ENCODE assay signal across 11 cellular contexts in genomic region chr13:41995946-41996345, GRCh38. TPM values are rescaled to one million over a fixed set of nuclear protein-coding genes. Genes with fewer than 3 reads are reported as not detected.
DNase-seq lines count a peak whose midpoint lies in the region; ATAC-seq and TF ChIP-seq lines count a peak whose summit lies in the region.
"Had no signal": no experiment of that assay in that cellular context is flagged by ENCODE, and none has a peak within 500 bp of the region (broad histone marks: within the 10 kb centered on the region; RNA-seq: fewer than 3 reads in every experiment).

No MANE protein-coding gene starts in this region.

- no peaks in the 10 kb centered on the region for H3K36me3 ChIP-seq in HAP-1 (replicated peaks)
- H3K36me3 ChIP-seq: MG63, SJCRH30 had no signal

- in situ Hi-C loops in HAP-1 (cut with MboI; ENCODE audit: low sequenced_read_pairs), result no loop called here

- ATAC-seq in left ventricle myocardium superior (peak; percentile 70), Right ventricle myocardium inferior (no peak)
- ATAC-seq in stimulated activated naive CD8-positive, alpha-beta T cell treated with anti-CD3 and anti-CD28 coated beads, Interleukin-15, Interleukin-2, amounts not matched to agents 100 U/mL and 50 U/mL, for 24 hours, result peak; percentile 19

- H3K4me1 ChIP-seq in HAP-1, result peaks cover 2% of the 10 kb centered on the region; the same call in 1 of the 2 replicates
- H3K4me1 ChIP-seq: SJCRH30 had no signal

- H3K4me3 ChIP-seq in epithelial cell of proximal tubule (ENCODE audit: low read depth, low read length) (no peak overlapping the region), HAP-1 (no peak overlapping the region)
- H3K4me3 ChIP-seq: MG63, SJCRH30 had no signal

- intact Hi-C loops in left ventricle myocardium superior (cut with micrococcal nuclease) (no loop called here), Right ventricle myocardium inferior (cut with DNase I) (no loop called here)

- no peak for TF ChIP-seq CTCF in epithelial cell of proximal tubule (conservative IDR thresholded peaks at IDR 0.05; ENCODE audit: low read depth, low read length)

- DNase-seq in left ventricle myocardium superior (no peak), Right ventricle myocardium inferior (ENCODE audit: missing footprints) (no peak), NOMO-1 treated with DMSO at 0.1 percent for 48 hours (lab: John Stamatoyannopoulos, UW; ENCODE audit: unreplicated experiment) (peak; percentile 62), epithelial cell of proximal tubule (ENCODE audit: low read depth) (peak; percentile 65), HAP-1 (ENCODE audit: low spot score in 2 of 2) (no peak), middle frontal gyrus (ENCODE audit: extremely low spot score, low spot score) (no peak), NCI-H1105 (lab: John Stamatoyannopoulos, UW) (no peak)
- DNase-seq in stimulated activated naive CD8-positive, alpha-beta T cell treated with anti-CD3 and anti-CD28 coated beads, Interleukin-15, Interleukin-2, amounts not matched to agents 100 U/mL and 50 U/mL, for 24 hours, result no peak
- DNase-seq: activated naive CD4-positive, alpha-beta T cell treated with Interleukin-2 at 50 U/mL for 16 hours; MG63; SJCRH30 had no signal

- H3K27me3 ChIP-seq in HAP-1 (ENCODE audit: low read depth), result no peaks in the 10 kb centered on the region
- H3K27me3 ChIP-seq: MG63, SJCRH30 had no signal

- H3K9me3 ChIP-seq in HAP-1, result no peaks in the 10 kb centered on the region
- H3K9me3 ChIP-seq: MG63, SJCRH30 had no signal

RNA-seq across cellular contexts. Expression of gene VWA8, which starts 35.0 kb away (rescaled TPM):
- total RNA-seq in left ventricle myocardium superior (45.0 TPM), Right ventricle myocardium inferior (40.1 TPM), epithelial cell of proximal tubule (9.8 and 12.7 TPM in 2 replicates)

RNA-seq across cellular contexts. Expression of gene DGKH, which starts 52.5 kb away (rescaled TPM):
- total RNA-seq in left ventricle myocardium superior (5.2 TPM), Right ventricle myocardium inferior (4.8 TPM), epithelial cell of proximal tubule (10.0 and 10.3 TPM in 2 replicates)

Comparison
In these comparisons a context has a peak if more than half of its experiments do, and no peak if none do; other contexts are left out.
1. DNase-seq: peak in NOMO-1 treated with DMSO at 0.1 percent for 48 hours (single experiment) and epithelial cell of proximal tubule (single experiment); none in left ventricle myocardium superior (single experiment), Right ventricle myocardium inferior (single experiment), stimulated activated naive CD8-positive, alpha-beta T cell treated with anti-CD3 and anti-CD28 coated beads, Interleukin-15, Interleukin-2, amounts not matched to agents 100 U/mL and 50 U/mL, for 24 hours (single experiment), HAP-1 (0 of 2), middle frontal gyrus (single experiment) and NCI-H1105 (single experiment).